In the genomic region with DNA sequence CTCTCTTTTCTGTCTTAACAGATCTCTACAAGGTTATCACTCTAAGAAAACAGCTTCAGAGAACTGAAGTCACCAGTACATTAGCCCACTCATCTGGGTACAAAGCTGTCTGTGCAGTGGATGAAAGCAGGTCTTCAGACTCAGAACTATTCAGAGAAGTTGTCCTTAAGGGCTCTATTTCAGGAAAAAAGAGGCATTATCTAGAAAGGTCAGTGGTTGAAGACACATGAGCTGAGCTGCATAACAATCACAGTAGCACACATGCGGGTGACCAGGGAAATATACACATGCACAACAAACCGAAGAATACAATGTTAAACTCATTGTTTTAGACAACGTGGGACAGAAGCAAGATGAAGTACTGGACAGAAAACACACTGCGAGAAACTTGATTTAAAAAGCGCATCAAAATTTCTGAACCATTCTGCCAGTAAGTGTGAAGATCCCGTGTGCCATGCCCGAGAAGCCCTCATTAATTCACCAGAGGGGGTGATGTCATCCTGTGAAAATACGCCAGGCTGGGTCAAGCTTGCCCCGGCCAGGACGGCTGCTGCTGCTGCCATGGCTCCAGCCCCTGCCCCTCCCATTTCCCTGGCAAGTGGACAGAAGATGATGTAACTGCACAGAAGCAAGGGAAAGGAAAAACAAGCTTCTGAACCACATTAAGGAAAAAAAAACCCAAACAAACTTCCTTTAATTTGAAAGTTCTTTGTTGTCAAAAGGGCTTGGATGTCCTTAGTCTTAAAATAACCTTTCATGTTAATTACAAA, we compare ENCODE assay signal across 8 cellular contexts. TPM values are rescaled to one million over a fixed set of nuclear protein-coding genes. Genes with fewer than 3 reads are reported as not detected.
DNase-seq lines count a peak whose midpoint lies in the region; ATAC-seq and TF ChIP-seq lines count a peak whose summit lies in the region.

No MANE protein-coding gene starts in this region.

- ATAC-seq in sciatic nerve (peak; percentile 98), GM19463 (IDR thresholded peaks at IDR 0.05; ENCODE audit: unreplicated experiment) (no peak)

- H3K4me3 ChIP-seq in left ventricle myocardium inferior, result peak overlapping the region; percentile 27

- H3K4me1 ChIP-seq in left ventricle myocardium inferior, result peaks cover 76% of the 10 kb centered on the region

- no peaks in the 10 kb centered on the region for H3K9me3 ChIP-seq in left ventricle myocardium inferior (replicated peaks)

- H3K27me3 ChIP-seq in left ventricle myocardium inferior (ENCODE audit: low read depth), result no peaks in the 10 kb centered on the region

- H3K36me3 ChIP-seq in left ventricle myocardium inferior, result peaks cover 62% of the 10 kb centered on the region

- DNase-seq in NCI-H2029 (lab: John Stamatoyannopoulos, UW) (peak; percentile 70), NCI-H2029 treated with DMSO at 0.1 percent for 48 hours (lab: John Stamatoyannopoulos, UW) (no peak), anterior cingulate cortex (lab: John Stamatoyannopoulos, UW) (peak in 57 of 58 donors; percentile 22 to 97 (median 84)), left ventricle myocardium inferior (peak; percentile 88), sciatic nerve (ENCODE audit: low spot score) (peak; percentile 91), GM20000 (ENCODE audit: low spot score) (no peak), activated T-cell treated with anti-CD3 and anti-CD28 coated beads for 4 hours (no peak)

- no peak for TF ChIP-seq CTCF in left ventricle myocardium inferior (IDR thresholded peaks at IDR 0.05; ENCODE audit: borderline replicate concordance)
- TF ChIP-seq CTCF in GM20000 (IDR thresholded peaks at IDR 0.05; ENCODE audit: extremely low read depth, missing control alignments), result no peak

- H3K27ac ChIP-seq in left ventricle myocardium inferior (replicated peaks), result peak overlapping the region; percentile 87

- intact Hi-C loops in left ventricle myocardium inferior (cut with micrococcal nuclease) (no loop called here), sciatic nerve (cut with DNase I) (no loop called here)

RNA-seq across cellular contexts. Expression of gene DYNC1LI2, which starts 10.1 kb away (rescaled TPM):
- total RNA-seq in left ventricle myocardium inferior, result 82.9 TPM
- 205 TPM for total RNA-seq in sciatic nerve

RNA-seq across cellular contexts. Expression of gene CMTM4, which starts 44.8 kb away (rescaled TPM):
- total RNA-seq in left ventricle myocardium inferior (11.3 TPM), sciatic nerve (17.8 TPM)

Comparison
In these comparisons a context has a peak if more than half of its experiments do, and no peak if none do; other contexts are left out.
1. DNase-seq: peak in NCI-H2029 (single experiment), anterior cingulate cortex (57 of 58), left ventricle myocardium inferior (single experiment) and sciatic nerve (single experiment); none in NCI-H2029 treated with DMSO at 0.1 percent for 48 hours (single experiment), GM20000 (single experiment) and activated T-cell treated with anti-CD3 and anti-CD28 coated beads for 4 hours (single experiment).